ENCODE assay signal across 1 cellular context in the genomic region with DNA sequence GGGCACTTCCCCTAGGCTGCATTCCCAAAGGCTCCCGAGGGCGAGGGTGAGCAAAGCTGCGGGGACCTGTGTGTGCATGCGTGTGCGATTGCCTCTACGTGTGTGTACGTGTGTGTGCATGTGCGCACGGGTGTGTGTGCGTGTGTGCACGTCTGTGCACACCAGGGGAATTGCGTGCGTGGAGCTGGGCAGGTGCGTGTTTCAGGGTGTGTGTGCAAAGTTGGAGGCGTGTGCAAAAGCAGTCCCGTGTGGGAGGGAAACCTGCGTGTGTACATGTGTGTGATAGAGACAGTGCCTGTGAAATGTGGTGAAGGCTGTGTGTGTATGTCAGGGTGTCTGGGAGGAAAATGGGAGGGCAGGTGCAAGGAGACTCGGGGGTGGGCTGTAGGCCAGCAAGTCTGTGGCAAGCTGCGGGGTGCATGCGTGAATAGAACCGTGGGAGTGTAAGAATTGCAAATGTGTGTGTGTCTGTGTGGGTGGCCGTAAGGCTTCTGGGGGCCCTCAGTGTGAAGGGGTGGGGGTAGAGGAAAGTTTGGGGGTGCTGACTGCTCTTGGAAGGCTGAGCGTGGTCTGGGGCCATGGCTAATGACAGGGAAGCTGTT.
TF ChIP-seq lines count a peak whose summit lies in the region.

No MANE protein-coding gene starts in this region.

TF ChIP-seq in HepG2, 621 proteins besides CTCF, POLR2A, EP300 and RAD21 (continued from another document):
- TF ChIP-seq, protein P1, sequence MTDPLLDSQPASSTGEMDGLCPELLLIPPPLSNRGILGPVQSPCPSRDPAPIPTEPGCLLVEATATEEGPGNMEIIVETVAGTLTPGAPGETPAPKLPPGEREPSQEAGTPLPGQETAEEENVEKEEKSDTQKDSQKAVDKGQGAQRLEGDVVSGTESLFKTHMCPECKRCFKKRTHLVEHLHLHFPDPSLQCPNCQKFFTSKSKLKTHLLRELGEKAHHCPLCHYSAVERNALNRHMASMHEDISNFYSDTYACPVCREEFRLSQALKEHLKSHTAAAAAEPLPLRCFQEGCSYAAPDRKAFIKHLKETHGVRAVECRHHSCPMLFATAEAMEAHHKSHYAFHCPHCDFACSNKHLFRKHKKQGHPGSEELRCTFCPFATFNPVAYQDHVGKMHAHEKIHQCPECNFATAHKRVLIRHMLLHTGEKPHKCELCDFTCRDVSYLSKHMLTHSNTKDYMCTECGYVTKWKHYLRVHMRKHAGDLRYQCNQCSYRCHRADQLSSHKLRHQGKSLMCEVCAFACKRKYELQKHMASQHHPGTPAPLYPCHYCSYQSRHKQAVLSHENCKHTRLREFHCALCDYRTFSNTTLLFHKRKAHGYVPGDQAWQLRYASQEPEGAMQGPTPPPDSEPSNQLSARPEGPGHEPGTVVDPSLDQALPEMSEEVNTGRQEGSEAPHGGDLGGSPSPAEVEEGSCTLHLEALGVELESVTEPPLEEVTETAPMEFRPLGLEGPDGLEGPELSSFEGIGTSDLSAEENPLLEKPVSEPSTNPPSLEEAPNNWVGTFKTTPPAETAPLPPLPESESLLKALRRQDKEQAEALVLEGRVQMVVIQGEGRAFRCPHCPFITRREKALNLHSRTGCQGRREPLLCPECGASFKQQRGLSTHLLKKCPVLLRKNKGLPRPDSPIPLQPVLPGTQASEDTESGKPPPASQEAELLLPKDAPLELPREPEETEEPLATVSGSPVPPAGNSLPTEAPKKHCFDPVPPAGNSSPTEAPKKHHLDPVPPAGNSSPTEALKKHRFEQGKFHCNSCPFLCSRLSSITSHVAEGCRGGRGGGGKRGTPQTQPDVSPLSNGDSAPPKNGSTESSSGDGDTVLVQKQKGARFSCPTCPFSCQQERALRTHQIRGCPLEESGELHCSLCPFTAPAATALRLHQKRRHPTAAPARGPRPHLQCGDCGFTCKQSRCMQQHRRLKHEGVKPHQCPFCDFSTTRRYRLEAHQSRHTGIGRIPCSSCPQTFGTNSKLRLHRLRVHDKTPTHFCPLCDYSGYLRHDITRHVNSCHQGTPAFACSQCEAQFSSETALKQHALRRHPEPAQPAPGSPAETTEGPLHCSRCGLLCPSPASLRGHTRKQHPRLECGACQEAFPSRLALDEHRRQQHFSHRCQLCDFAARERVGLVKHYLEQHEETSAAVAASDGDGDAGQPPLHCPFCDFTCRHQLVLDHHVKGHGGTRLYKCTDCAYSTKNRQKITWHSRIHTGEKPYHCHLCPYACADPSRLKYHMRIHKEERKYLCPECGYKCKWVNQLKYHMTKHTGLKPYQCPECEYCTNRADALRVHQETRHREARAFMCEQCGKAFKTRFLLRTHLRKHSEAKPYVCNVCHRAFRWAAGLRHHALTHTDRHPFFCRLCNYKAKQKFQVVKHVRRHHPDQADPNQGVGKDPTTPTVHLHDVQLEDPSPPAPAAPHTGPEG (CRISPR knock-in tag; IDR thresholded peaks at IDR 0.05) = no peak
- TF ChIP-seq ZMYM2 (CRISPR knock-in tag; IDR thresholded peaks at IDR 0.05) = no peak; the same call in 1 of the 2 replicates
- TF ChIP-seq, protein P2, sequence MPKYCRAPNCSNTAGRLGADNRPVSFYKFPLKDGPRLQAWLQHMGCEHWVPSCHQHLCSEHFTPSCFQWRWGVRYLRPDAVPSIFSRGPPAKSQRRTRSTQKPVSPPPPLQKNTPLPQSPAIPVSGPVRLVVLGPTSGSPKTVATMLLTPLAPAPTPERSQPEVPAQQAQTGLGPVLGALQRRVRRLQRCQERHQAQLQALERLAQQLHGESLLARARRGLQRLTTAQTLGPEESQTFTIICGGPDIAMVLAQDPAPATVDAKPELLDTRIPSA (CRISPR knock-in tag; IDR thresholded peaks at IDR 0.05; ENCODE audit: borderline replicate concordance) = no peak
- TF ChIP-seq RARA (CRISPR knock-in tag; IDR thresholded peaks at IDR 0.05) = no peak
- TF ChIP-seq DR1 (CRISPR knock-in tag; IDR thresholded peaks at IDR 0.05) = no peak
- TF ChIP-seq JARID2 (CRISPR knock-in tag; IDR thresholded peaks at IDR 0.05; ENCODE audit: insufficient replicate concordance) = peak; percentile 26
- TF ChIP-seq MEF2D (CRISPR knock-in tag; IDR thresholded peaks at IDR 0.05) = no peak
- TF ChIP-seq ZNF614 (CRISPR knock-in tag; IDR thresholded peaks at IDR 0.05; ENCODE audit: borderline replicate concordance) = no peak
- no peak for TF ChIP-seq ZNF7 (CRISPR knock-in tag; IDR thresholded peaks at IDR 0.05)
- no peak for TF ChIP-seq THAP11 (CRISPR knock-in tag; IDR thresholded peaks at IDR 0.05)
